ENCODE assay signal across 2 cellular contexts in the genomic region with DNA sequence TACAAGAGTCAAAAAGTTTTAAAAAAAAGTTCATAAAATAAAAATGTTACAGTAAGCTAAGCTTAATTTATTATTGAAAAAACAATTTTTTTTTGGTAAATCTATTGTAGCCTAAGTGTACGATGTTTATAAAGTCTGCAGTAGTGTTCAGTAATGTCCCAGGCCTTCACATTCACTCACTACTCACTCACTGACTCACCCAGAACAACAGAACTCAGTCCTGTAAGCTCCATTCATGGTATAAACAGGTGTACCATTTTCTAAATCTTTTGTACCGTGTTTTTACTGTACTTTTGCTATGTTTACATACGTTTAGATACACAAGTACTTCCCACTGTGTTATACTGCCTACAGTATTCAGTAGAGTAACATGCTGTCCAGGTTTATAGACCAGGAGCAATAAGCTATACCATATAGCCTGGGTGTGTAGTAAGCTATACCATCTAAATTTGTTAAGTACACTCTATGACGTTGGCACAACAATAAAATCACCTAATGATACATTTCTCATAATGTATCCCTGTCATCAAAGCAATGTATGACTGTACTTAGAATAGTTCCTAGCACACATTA.
TF ChIP-seq lines count a peak whose summit lies in the region.

No MANE protein-coding gene starts in this region.

TF ChIP-seq in A549, 52 proteins besides CTCF, POLR2A, EP300 and RAD21:
- no peak for TF ChIP-seq ZSCAN20 (CRISPR knock-in tag; IDR thresholded peaks at IDR 0.05)
- TF ChIP-seq MAZ (IDR thresholded peaks at IDR 0.05; ENCODE audit: borderline replicate concordance, low read depth, low read length), result no peak
- TF ChIP-seq TP53 (CRISPR knock-in tag; IDR thresholded peaks at IDR 0.05), result no peak
- no peak for TF ChIP-seq SREBF2 (IDR thresholded peaks at IDR 0.05)
- TF ChIP-seq CHD2 (IDR thresholded peaks at IDR 0.05; ENCODE audit: low read length, partially characterized antibody), result no peak
- no peak for TF ChIP-seq HEYL (CRISPR knock-in tag; IDR thresholded peaks at IDR 0.05)
- no peak for TF ChIP-seq RCOR1 (IDR thresholded peaks at IDR 0.05; ENCODE audit: low read depth, low read length)
- no peak for TF ChIP-seq EHMT2 (IDR thresholded peaks at IDR 0.05; ENCODE audit: low read depth)
- no peak for TF ChIP-seq RFX5 (IDR thresholded peaks at IDR 0.05)
- no peak for TF ChIP-seq ESRRA (IDR thresholded peaks at IDR 0.05; ENCODE audit: borderline replicate concordance, low read length)
- TF ChIP-seq EHF (CRISPR knock-in tag; IDR thresholded peaks at IDR 0.05), result no peak
- TF ChIP-seq SMC3 (IDR thresholded peaks at IDR 0.05), result no peak
- TF ChIP-seq, protein P1, sequence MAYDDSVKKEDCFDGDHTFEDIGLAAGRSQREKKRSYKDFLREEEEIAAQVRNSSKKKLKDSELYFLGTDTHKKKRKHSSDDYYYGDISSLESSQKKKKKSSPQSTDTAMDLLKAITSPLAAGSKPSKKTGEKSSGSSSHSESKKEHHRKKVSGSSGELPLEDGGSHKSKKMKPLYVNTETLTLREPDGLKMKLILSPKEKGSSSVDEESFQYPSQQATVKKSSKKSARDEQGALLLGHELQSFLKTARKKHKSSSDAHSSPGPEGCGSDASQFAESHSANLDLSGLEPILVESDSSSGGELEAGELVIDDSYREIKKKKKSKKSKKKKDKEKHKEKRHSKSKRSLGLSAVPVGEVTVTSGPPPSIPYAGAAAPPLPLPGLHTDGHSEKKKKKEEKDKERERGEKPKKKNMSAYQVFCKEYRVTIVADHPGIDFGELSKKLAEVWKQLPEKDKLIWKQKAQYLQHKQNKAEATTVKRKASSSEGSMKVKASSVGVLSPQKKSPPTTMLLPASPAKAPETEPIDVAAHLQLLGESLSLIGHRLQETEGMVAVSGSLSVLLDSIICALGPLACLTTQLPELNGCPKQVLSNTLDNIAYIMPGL (CRISPR knock-in tag; IDR thresholded peaks at IDR 0.05; ENCODE audit: borderline replicate concordance), result no peak
- TF ChIP-seq GATA3 (IDR thresholded peaks at IDR 0.05; ENCODE audit: borderline replicate concordance), result no peak

TF ChIP-seq in endothelial cell of umbilical vein, 7 proteins besides CTCF, POLR2A, EP300 and RAD21:
- TF ChIP-seq EZH2 (IDR thresholded peaks at IDR 0.05; ENCODE audit: borderline replicate concordance, low read depth, low read length, severe bottlenecking) (no peak), GATA2 (IDR thresholded peaks at IDR 0.05; ENCODE audit: insufficient read depth, insufficient read length, low read depth, low read length) (no peak), POLR2AphosphoS5 (IDR thresholded peaks at IDR 0.05; ENCODE audit: insufficient read depth, low read depth, low read length) (no peak), JUN (IDR thresholded peaks at IDR 0.05; ENCODE audit: borderline replicate concordance, insufficient read depth, insufficient read length, low read depth) (no peak), FOS (IDR thresholded peaks at IDR 0.05; ENCODE audit: borderline replicate concordance, insufficient read depth, low read length) (no peak), MYC (IDR thresholded peaks at IDR 0.05; ENCODE audit: low read depth, low read length) (no peak)
- TF ChIP-seq, protein P2, sequence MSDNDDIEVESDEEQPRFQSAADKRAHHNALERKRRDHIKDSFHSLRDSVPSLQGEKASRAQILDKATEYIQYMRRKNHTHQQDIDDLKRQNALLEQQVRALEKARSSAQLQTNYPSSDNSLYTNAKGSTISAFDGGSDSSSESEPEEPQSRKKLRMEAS (IDR thresholded peaks at IDR 0.05; ENCODE audit: insufficient read depth, insufficient read length), result no peak
